ENCODE assay signal across 14 cellular contexts in the genomic region with DNA sequence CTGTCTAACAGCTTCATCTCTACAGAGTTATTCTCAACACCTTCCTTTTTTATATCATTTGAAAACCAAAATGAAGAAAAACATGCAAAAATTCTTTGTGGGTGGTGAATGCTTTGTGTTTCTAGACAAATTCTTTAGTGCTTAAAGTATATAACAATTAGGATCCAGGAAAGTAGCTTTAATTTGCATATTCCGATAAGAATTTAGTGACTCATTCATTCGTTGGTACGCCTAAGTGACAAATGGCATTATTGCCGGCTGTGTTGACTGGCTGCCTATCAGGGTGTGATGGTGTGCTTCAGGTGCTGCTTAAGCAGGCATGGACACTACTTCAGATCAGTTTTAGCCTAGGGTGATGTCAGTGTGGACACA. TPM values are rescaled to one million over a fixed set of nuclear protein-coding genes. Genes with fewer than 3 reads are reported as not detected.
A peak's percentile ranks its signal among the peaks of the same experiment; 100 is the strongest.
DNase-seq lines count a peak whose midpoint lies in the region; ATAC-seq and TF ChIP-seq lines count a peak whose summit lies in the region.
"Had no signal": no experiment of that assay in that cellular context is flagged by ENCODE, and none has a peak within 500 bp of the region (broad histone marks: within the 10 kb centered on the region; RNA-seq: fewer than 3 reads in every experiment).

No MANE protein-coding gene starts in this region.

- H3K4me3 Mint-ChIP-seq in activated naive CD4-positive, alpha-beta T cell treated with anti-CD3 and anti-CD28 coated beads, Interleukin-2, amount 50 U/mL, for 24 hours = peak overlapping the region; percentile 79
- peak overlapping the region; percentile 73 for H3K4me3 Mint-ChIP-seq in T-helper 17 cell
- H3K4me3 Mint-ChIP-seq: neural progenitor cell had no signal

- peak overlapping the region; percentile 96 for H3K27ac Mint-ChIP-seq in activated naive CD4-positive, alpha-beta T cell treated with anti-CD3 and anti-CD28 coated beads, Interleukin-2, amount 50 U/mL, for 24 hours
- peak overlapping the region; percentile 92 for H3K27ac Mint-ChIP-seq in T-helper 17 cell
- H3K27ac Mint-ChIP-seq: neural progenitor cell had no signal

- no peak for DNase-seq in activated naive CD4-positive, alpha-beta T cell treated with anti-CD3 and anti-CD28 coated beads, Interleukin-2, amount 50 U/mL, for 16 hours
- DNase-seq in T-helper 17 cell (no peak), fibroblast of pulmonary artery (ENCODE audit: low read depth) (peak; percentile 22), GM19240 (ENCODE audit: insufficient read length, low spot score) (no peak)
- DNase-seq: activated CD4-positive, CD25-positive, alpha-beta regulatory T cell treated with anti-CD3 and anti-CD28 coated beads, Interleukin-2, amount 50 U/mL, for 72 hours; amniotic stem cell; kidney glomerular epithelial cell; NCI-H2029 had no signal

- ATAC-seq in T-helper 17 cell (no peak), GM21528 (IDR thresholded peaks at IDR 0.05; ENCODE audit: low FRiP score, unreplicated experiment) (no peak), HG02623 (IDR thresholded peaks at IDR 0.05; ENCODE audit: unreplicated experiment) (no peak)

- peaks cover 11% of the 10 kb centered on the region for H3K36me3 Mint-ChIP-seq in activated naive CD4-positive, alpha-beta T cell treated with anti-CD3 and anti-CD28 coated beads, Interleukin-2, amount 50 U/mL, for 24 hours
- no peaks in the 10 kb centered on the region for H3K36me3 Mint-ChIP-seq in T-helper 17 cell (ENCODE audit: low read depth)

- peak overlapping the region; percentile 44 for H3K4me3 ChIP-seq in fibroblast of pulmonary artery (replicated peaks; ENCODE audit: low read depth, low read length)
- H3K4me3 ChIP-seq: neural progenitor cell had no signal

- no peaks in the 10 kb centered on the region for H3K9me3 Mint-ChIP-seq in activated naive CD4-positive, alpha-beta T cell treated with anti-CD3 and anti-CD28 coated beads, Interleukin-2, amount 50 U/mL, for 24 hours
- H3K9me3 Mint-ChIP-seq: neural progenitor cell had no signal

- peaks cover 42% of the 10 kb centered on the region for H3K4me1 Mint-ChIP-seq in activated naive CD4-positive, alpha-beta T cell treated with anti-CD3 and anti-CD28 coated beads, Interleukin-2, amount 50 U/mL, for 24 hours
- peaks cover 24% of the 10 kb centered on the region for H3K4me1 Mint-ChIP-seq in T-helper 17 cell
- H3K4me1 Mint-ChIP-seq: neural progenitor cell had no signal

- H3K9me3 ChIP-seq in T-helper 17 cell (ENCODE audit: control insufficient read depth, low read length, poor library complexity, severe bottlenecking) = no peaks in the 10 kb centered on the region

- peak overlapping the region; percentile 3 for H3K27ac ChIP-seq in temporal lobe (ENCODE audit: low read depth, low read length)
- H3K27ac ChIP-seq: KMS-11, neural progenitor cell had no signal

- TF ChIP-seq CTCF in fibroblast of pulmonary artery (IDR thresholded peaks at IDR 0.05; ENCODE audit: low read length, missing control alignments) = no peak

- no peaks in the 10 kb centered on the region for H3K27me3 Mint-ChIP-seq in activated naive CD4-positive, alpha-beta T cell treated with anti-CD3 and anti-CD28 coated beads, Interleukin-2, amount 50 U/mL, for 24 hours
- H3K27me3 Mint-ChIP-seq in T-helper 17 cell = no peaks in the 10 kb centered on the region

RNA-seq across cellular contexts. Expression of a gene that starts 35.2 kb away (rescaled TPM):
- 10 to 100 TPM; 21.6 to 22.2 TPM for total RNA-seq in T-helper 17 cell
- total RNA-seq in temporal lobe = 55.8 TPM
